20 cellular contexts compared by ENCODE assay signal in genomic region chr12:16027012-16027411, GRCh38.
"Had no signal": no experiment of that assay in that cellular context is flagged by ENCODE, and none has a peak within 500 bp of the region (broad histone marks: within the 10 kb centered on the region; RNA-seq: fewer than 3 reads in every experiment).

No MANE protein-coding gene starts in this region.

- H3K27me3 ChIP-seq: body of pancreas, cardiac muscle cell, heart left ventricle had no signal

- H3K27ac ChIP-seq: body of pancreas, cardiac muscle cell, heart left ventricle, thoracic aorta had no signal

- H3K4me1 ChIP-seq: heart left ventricle had no signal

- ATAC-seq: activated CD8-positive, alpha-beta T cell treated with anti-CD3 and anti-CD28 coated beads, Interleukin-2, amount 10 ng/mL, durations not matched to agents 7 days and 5 days; activated naive CD8-positive, alpha-beta T cell treated with anti-CD3 and anti-CD28 coated beads, Interleukin-2, amount 50 U/mL, for 24 hours; body of pancreas; heart left ventricle; left cardiac atrium had no signal

- H3K4me3 ChIP-seq: body of pancreas, cardiac muscle cell, heart left ventricle, thoracic aorta had no signal

- H3K9me3 ChIP-seq: body of pancreas, thoracic aorta had no signal

- DNase-seq: activated CD4-positive, alpha-beta T cell treated with anti-CD3 and anti-CD28 coated beads for 1 hour; activated CD4-positive, alpha-beta T cell treated with anti-CD3 and anti-CD28 coated beads, Interleukin-2, amount 50 U/mL, for 1 hour; activated CD8-positive, alpha-beta T cell treated with anti-CD3 and anti-CD28 coated beads, Interleukin-2, amount 10 ng/mL, durations not matched to agents 7 days and 5 days; activated gamma-delta T cell; activated naive CD4-positive, alpha-beta T cell treated with anti-CD3 and anti-CD28 coated beads, Interleukin-2, amount 50 U/mL, for 16 hours; activated naive CD8-positive, alpha-beta T cell treated with anti-CD3 and anti-CD28 coated beads, Interleukin-2, amount 50 U/mL, for 24 hours; anterior cingulate cortex; body of pancreas; effector CD4-positive, alpha-beta T cell; heart left ventricle; islet precursor cell; left cardiac atrium; mesendoderm; naive B cell; retina; stimulated activated CD4-positive, alpha-beta T cell treated with anti-CD3 and anti-CD28 coated beads, Interleukin-2, amount 100 ng/mL, for 48 hours; stimulated activated naive CD4-positive, alpha-beta T cell treated with Interleukin-2 at 50 U/mL for 16 hours; T-helper 9 cell had no signal

- H3K36me3 ChIP-seq: cardiac muscle cell, thoracic aorta had no signal
